ENCODE assay signal across 1 cellular context in genomic region chr12:11695321-11695720, GRCh38.
TF ChIP-seq lines count a peak whose summit lies in the region.

No MANE protein-coding gene starts in this region.

TF ChIP-seq in SK-N-SH treated with all-trans-retinoic acid at 6 μM for 48 hours, 23 proteins besides CTCF, POLR2A, EP300 and RAD21 (continued from another document):
- TF ChIP-seq, protein P1, sequence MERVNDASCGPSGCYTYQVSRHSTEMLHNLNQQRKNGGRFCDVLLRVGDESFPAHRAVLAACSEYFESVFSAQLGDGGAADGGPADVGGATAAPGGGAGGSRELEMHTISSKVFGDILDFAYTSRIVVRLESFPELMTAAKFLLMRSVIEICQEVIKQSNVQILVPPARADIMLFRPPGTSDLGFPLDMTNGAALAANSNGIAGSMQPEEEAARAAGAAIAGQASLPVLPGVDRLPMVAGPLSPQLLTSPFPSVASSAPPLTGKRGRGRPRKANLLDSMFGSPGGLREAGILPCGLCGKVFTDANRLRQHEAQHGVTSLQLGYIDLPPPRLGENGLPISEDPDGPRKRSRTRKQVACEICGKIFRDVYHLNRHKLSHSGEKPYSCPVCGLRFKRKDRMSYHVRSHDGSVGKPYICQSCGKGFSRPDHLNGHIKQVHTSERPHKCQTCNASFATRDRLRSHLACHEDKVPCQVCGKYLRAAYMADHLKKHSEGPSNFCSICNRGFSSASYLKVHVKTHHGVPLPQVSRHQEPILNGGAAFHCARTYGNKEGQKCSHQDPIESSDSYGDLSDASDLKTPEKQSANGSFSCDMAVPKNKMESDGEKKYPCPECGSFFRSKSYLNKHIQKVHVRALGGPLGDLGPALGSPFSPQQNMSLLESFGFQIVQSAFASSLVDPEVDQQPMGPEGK (CRISPR knock-in tag; IDR thresholded peaks at IDR 0.05; ENCODE audit: borderline replicate concordance) = no peak
- no peak for TF ChIP-seq ISL1 (CRISPR knock-in tag; IDR thresholded peaks at IDR 0.05)
- TF ChIP-seq PPARA (CRISPR knock-in tag; IDR thresholded peaks at IDR 0.05; ENCODE audit: borderline replicate concordance) = no peak
- no peak for TF ChIP-seq ARNTL (CRISPR knock-in tag; IDR thresholded peaks at IDR 0.05; ENCODE audit: borderline replicate concordance, low read depth)
